In genomic region chr15:78108300-78109084, GRCh38 we compare ENCODE assay signal across 8 cellular contexts. TPM values are rescaled to one million over a fixed set of nuclear protein-coding genes. Genes with fewer than 3 reads are reported as not detected.
DNase-seq lines count a peak whose midpoint lies in the region; ATAC-seq and TF ChIP-seq lines count a peak whose summit lies in the region.

No MANE protein-coding gene starts in this region.

- H3K4me3 ChIP-seq in retinal pigment epithelial cell (ENCODE audit: low read length) = no peak overlapping the region

- TF ChIP-seq CTCF in retinal pigment epithelial cell (conservative IDR thresholded peaks at IDR 0.05; ENCODE audit: low read depth, low read length) = peak; percentile 94

- peak; percentile 52 for ATAC-seq in GM19324 (IDR thresholded peaks at IDR 0.05; ENCODE audit: low FRiP score, unreplicated experiment)
- peak; percentile 87 to 89 for ATAC-seq in left cardiac atrium
- no peak for ATAC-seq in GM18909 (IDR thresholded peaks at IDR 0.05; ENCODE audit: poor library complexity, unreplicated experiment)

- intact Hi-C loops in left cardiac atrium (cut with DNase I) = loop anchor here (2.0 to 5.0 kb wide), 3 partner anchors 108 to 150 kb away; no protein-coding TSS in a partner anchor

- DNase-seq in AG08396 (ENCODE audit: low spot score) (peak; percentile 88), NCI-H1105 (lab: John Stamatoyannopoulos, UW) (peak; percentile 28), T-helper 2 cell (peak; percentile 64 to 88 (median 73)), amniotic epithelial cell (ENCODE audit: low read depth) (peak; percentile 81), left cardiac atrium (peak; percentile 88), retinal pigment epithelial cell (ENCODE audit: low read depth) (peak; percentile 50)

RNA-seq across cellular contexts. Expression of gene SH2D7, which starts 16.1 kb away (rescaled TPM):
- total RNA-seq in left cardiac atrium = not detected

RNA-seq across cellular contexts. Expression of gene CIB2, which starts 22.8 kb away (rescaled TPM):
- total RNA-seq in left cardiac atrium = 10 to 100 TPM; 50.3 to 66.9 TPM

RNA-seq across cellular contexts. Expression of gene TBC1D2B, which starts 31.0 kb away (rescaled TPM):
- 10 to 100 TPM; 20.5 to 23.7 TPM for total RNA-seq in left cardiac atrium

RNA-seq across cellular contexts. Expression of gene IDH3A, which starts 40.7 kb away (rescaled TPM):
- total RNA-seq in left cardiac atrium = 100 to 1,000 TPM; 353 to 512 TPM

Comparison
In these comparisons a context has a peak if more than half of its experiments do, and no peak if none do; other contexts are left out.
1. DNase-seq: peak in every context shown above with its lines; median percentile 88 in AG08396; 88 in left cardiac atrium; 81 in amniotic epithelial cell; 73 in T-helper 2 cell; 50 in retinal pigment epithelial cell; 28 in NCI-H1105.